Comparison of ENCODE assay signal across 9 cellular contexts in genomic region chr12:53985358-53985899, GRCh38. TPM values are rescaled to one million over a fixed set of nuclear protein-coding genes. Genes with fewer than 3 reads are reported as not detected.
DNase-seq lines count a peak whose midpoint lies in the region; ATAC-seq and TF ChIP-seq lines count a peak whose summit lies in the region.
"Had no signal": no experiment of that assay in that cellular context is flagged by ENCODE, and none has a peak within 500 bp of the region (broad histone marks: within the 10 kb centered on the region; RNA-seq: fewer than 3 reads in every experiment).

No MANE protein-coding gene starts in this region.

- in situ Hi-C loops in GM13977 (cut with MboI; ENCODE audit: low pct_unique_long_range_greater_than_20kb, low sequenced_read_pairs, unreplicated experiment) = no loop called here

- peak overlapping the region in 4 of 10 donors; percentile 25 to 91 (median 66) for H3K27ac Mint-ChIP-seq in naive thymus-derived CD8-positive, alpha-beta T cell

- peak overlapping the region in 9 of 10 donors; percentile 54 to 86 (median 70) for H3K4me3 Mint-ChIP-seq in naive thymus-derived CD8-positive, alpha-beta T cell

- peaks cover 0 to 19% (median 0%) of the 10 kb centered on the region in 9 donors for H3K9me3 Mint-ChIP-seq in naive thymus-derived CD8-positive, alpha-beta T cell

- intact Hi-C loops in ascending aorta (cut with DNase I) = no loop called here

- no peak for DNase-seq in AG09309 (ENCODE audit: low read depth)
- DNase-seq in HEK293T (ENCODE audit: extremely low spot score) = no peak
- DNase-seq in ascending aorta (ENCODE audit: low spot score in 2 of 2) = no peak
- DNase-seq in naive thymus-derived CD8-positive, alpha-beta T cell = peak in 1 of 10 donors; percentile 55
- no peak for DNase-seq in NCI-H774 (lab: John Stamatoyannopoulos, UW)
- no peak for DNase-seq in GM20000 (ENCODE audit: low spot score)
- no peak for DNase-seq in GM13977 (ENCODE audit: low spot score)
- no peak for DNase-seq in DMS114 treated with DMSO at 0.1 percent for 48 hours (lab: John Stamatoyannopoulos, UW; ENCODE audit: unreplicated experiment)
- DNase-seq: NK-92 treated with Interleukin-12 subunit alpha and Interleukin-12 subunit beta, amount 100 ng/mL, for 24 hours had no signal

- H3K27me3 Mint-ChIP-seq in naive thymus-derived CD8-positive, alpha-beta T cell = peaks cover 66 to 99% (median 82%) of the 10 kb centered on the region in 5 donors

- POLR2A ChIA-PET in HEK293T (lab: Yijun Ruan, JAX) = interaction anchor here (0.5 to 4.9 kb wide), 13 partner anchors 9 to 222 kb away, joined by 3 to 69 read pairs (median 4); partner anchors contain the start of genes HOXC11, HOXC5 and HOXC9
- POLR2A ChIA-PET in naive thymus-derived CD8-positive, alpha-beta T cell (lab: Charles Lee) = interaction anchor here (0.5 to 0.6 kb wide), 2 partner anchors 50 to 485 kb away, joined by 3 to 8 read pairs; no protein-coding TSS in a partner anchor

- ATAC-seq in naive thymus-derived CD8-positive, alpha-beta T cell = peak; percentile 28 to 32

- H3K27me3 ChIP-seq in ascending aorta = peaks cover 61% of the 10 kb centered on the region

- H3K36me3 ChIP-seq in ascending aorta = no peaks in the 10 kb centered on the region

- CTCF ChIA-PET in HEK293T (lab: Yijun Ruan, JAX) = interaction anchor here (0.6 to 5.6 kb wide), 41 partner anchors 8 to 356 kb away, joined by 3 to 44 read pairs (median 3); partner anchors contain the start of genes HOXC4, HOXC5, HOXC6 and HOXC8

- H3K4me3 ChIP-seq in AG09309 (ENCODE audit: control insufficient read depth, low read depth, low read length) = peak overlapping the region; percentile 64
- peak overlapping the region; percentile 43 to 53 for H3K4me3 ChIP-seq in ascending aorta

- H3K9me3 ChIP-seq in ascending aorta = no peaks in the 10 kb centered on the region

- TF ChIP-seq CTCF in AG09309 (IDR thresholded peaks at IDR 0.05; ENCODE audit: control insufficient read depth, insufficient read depth, low read depth, low read length, missing control alignments) (no peak), ascending aorta (IDR thresholded peaks at IDR 0.05) (no peak), GM20000 (IDR thresholded peaks at IDR 0.05; ENCODE audit: extremely low read depth, missing control alignments) (no peak), GM13977 (IDR thresholded peaks at IDR 0.05; ENCODE audit: extremely low read depth, insufficient read depth, missing control alignments) (no peak)

- H3K4me1 ChIP-seq in ascending aorta = peaks cover 6 to 13% of the 10 kb centered on the region in 2 donors

- peaks cover 0 to 4% (median 2%) of the 10 kb centered on the region in 3 donors for H3K36me3 Mint-ChIP-seq in naive thymus-derived CD8-positive, alpha-beta T cell

- no peak overlapping the region for H3K27ac ChIP-seq in ascending aorta

- H3K4me1 Mint-ChIP-seq in naive thymus-derived CD8-positive, alpha-beta T cell = peaks cover 27 to 49% (median 35%) of the 10 kb centered on the region in 4 donors

TF ChIP-seq in HEK293T, 16 proteins besides CTCF, POLR2A, EP300 and RAD21:
- no peak for TF ChIP-seq ARNT (IDR thresholded peaks at IDR 0.05)
- TF ChIP-seq L3MBTL2 (conservative IDR thresholded peaks at IDR 0.05) = peak; percentile 64
- no peak for TF ChIP-seq LEF1 (IDR thresholded peaks at IDR 0.05; ENCODE audit: borderline replicate concordance)
TF ChIP-seq in HEK293T: peak in this region for 1.

RNA-seq across cellular contexts. Expression of gene HOXC10, which starts 0.5 kb away (rescaled TPM):
- total RNA-seq in ascending aorta = not detected
- total RNA-seq in naive thymus-derived CD8-positive, alpha-beta T cell = not detected
- not detected for polyA plus RNA-seq in naive thymus-derived CD8-positive, alpha-beta T cell

RNA-seq across cellular contexts. Expression of gene HOTAIR, which starts 10.7 kb away (rescaled TPM):
- total RNA-seq in ascending aorta = not detected
- total RNA-seq in naive thymus-derived CD8-positive, alpha-beta T cell = not detected
- polyA plus RNA-seq in naive thymus-derived CD8-positive, alpha-beta T cell = not detected

RNA-seq across cellular contexts. Expression of gene HOXC11, which starts 12.5 kb away (rescaled TPM):
- 0.32 TPM for total RNA-seq in ascending aorta
- not detected for total RNA-seq in naive thymus-derived CD8-positive, alpha-beta T cell
- not detected for polyA plus RNA-seq in naive thymus-derived CD8-positive, alpha-beta T cell

RNA-seq across cellular contexts. Expression of gene HOXC9, which starts 14.5 kb away (rescaled TPM):
- 1.2 TPM for total RNA-seq in ascending aorta
- total RNA-seq in naive thymus-derived CD8-positive, alpha-beta T cell = not detected
- not detected for polyA plus RNA-seq in naive thymus-derived CD8-positive, alpha-beta T cell

RNA-seq across cellular contexts. Expression of gene HOXC8, which starts 23.4 kb away (rescaled TPM):
- total RNA-seq in ascending aorta = 8.9 TPM
- not detected for total RNA-seq in naive thymus-derived CD8-positive, alpha-beta T cell
- polyA plus RNA-seq in naive thymus-derived CD8-positive, alpha-beta T cell = not detected
